Comparison of ENCODE assay signal across 14 cellular contexts in the genomic region with DNA sequence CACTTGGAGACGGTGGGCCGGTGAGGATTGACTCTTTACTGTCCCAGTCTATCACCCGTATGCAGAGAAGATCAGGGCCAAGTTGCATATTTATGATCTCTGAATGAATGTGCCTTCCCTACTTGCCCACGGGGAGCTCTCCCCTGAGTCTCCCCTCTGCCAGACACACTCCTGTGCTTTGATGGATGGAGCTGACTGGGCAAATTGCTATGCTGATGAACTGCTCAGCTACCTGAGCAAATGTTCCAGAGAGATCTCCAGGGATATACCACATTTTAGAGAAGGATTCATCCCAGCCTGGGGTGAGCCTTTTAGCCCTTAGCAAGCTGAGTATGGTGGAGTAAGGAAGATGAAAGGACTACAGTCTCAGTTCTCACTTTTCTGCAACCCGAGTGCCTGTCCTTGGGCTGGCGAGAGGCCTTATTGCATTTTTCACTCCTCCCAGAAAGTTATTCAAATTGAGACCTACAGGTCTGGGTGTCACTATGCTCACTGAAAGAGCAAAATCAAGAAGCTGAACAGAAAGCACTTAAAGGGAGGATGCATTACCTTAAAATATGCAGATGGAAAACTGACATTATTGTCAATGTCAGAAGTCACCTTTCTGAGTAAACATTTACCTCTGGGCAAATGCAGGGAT.
"Had no signal": no experiment of that assay in that cellular context is flagged by ENCODE, and none has a peak within 500 bp of the region (broad histone marks: within the 10 kb centered on the region; RNA-seq: fewer than 3 reads in every experiment).

No MANE protein-coding gene starts in this region.

- H3K36me3 Mint-ChIP-seq: activated CD4-positive, alpha-beta memory T cell treated with anti-CD3 and anti-CD28 coated beads for 36 hours; activated naive CD8-positive, alpha-beta T cell treated with anti-CD3 and anti-CD28 coated beads for 36 hours; mesothelial cell of epicardium had no signal

- H3K36me3 ChIP-seq: esophagus muscularis mucosa, neural progenitor cell, pancreas, thyroid gland, uterus had no signal

- H3K27me3 ChIP-seq: esophagus muscularis mucosa, neural progenitor cell, pancreas, thyroid gland, uterus had no signal

- H3K4me3 ChIP-seq: dorsolateral prefrontal cortex, esophagus muscularis mucosa, neural progenitor cell, pancreas, thyroid gland, uterus had no signal

- H3K4me3 Mint-ChIP-seq: activated CD4-positive, alpha-beta memory T cell treated with anti-CD3 and anti-CD28 coated beads for 36 hours; activated naive CD8-positive, alpha-beta T cell treated with anti-CD3 and anti-CD28 coated beads for 36 hours; activated T-cell treated with anti-CD3 and anti-CD28 coated beads, Interleukin-2, amount 50 U/mL, for 72 hours; mesothelial cell of epicardium; neural progenitor cell had no signal

- H3K4me1 Mint-ChIP-seq: activated naive CD8-positive, alpha-beta T cell treated with anti-CD3 and anti-CD28 coated beads for 36 hours had no signal

- H3K9me3 ChIP-seq: esophagus muscularis mucosa, pancreas, thyroid gland, uterus had no signal

- H3K9me3 Mint-ChIP-seq: activated CD4-positive, alpha-beta memory T cell treated with anti-CD3 and anti-CD28 coated beads for 36 hours; activated naive CD8-positive, alpha-beta T cell treated with anti-CD3 and anti-CD28 coated beads for 36 hours; mesothelial cell of epicardium; neural progenitor cell had no signal

- H3K27ac ChIP-seq: dorsolateral prefrontal cortex, esophagus muscularis mucosa, neural progenitor cell, pancreas, thyroid gland, uterus had no signal

- H3K27me3 Mint-ChIP-seq: activated CD4-positive, alpha-beta memory T cell treated with anti-CD3 and anti-CD28 coated beads for 36 hours had no signal

- H3K27ac Mint-ChIP-seq: activated CD4-positive, alpha-beta memory T cell treated with anti-CD3 and anti-CD28 coated beads for 36 hours; activated naive CD8-positive, alpha-beta T cell treated with anti-CD3 and anti-CD28 coated beads for 36 hours; activated T-cell treated with anti-CD3 and anti-CD28 coated beads, Interleukin-2, amount 50 U/mL, for 72 hours; mesothelial cell of epicardium; neural progenitor cell had no signal

- ATAC-seq: activated T-cell treated with anti-CD3 and anti-CD28 coated beads, Interleukin-2, amount 50 U/mL, for 72 hours; pancreas had no signal

- DNase-seq: activated CD4-positive, alpha-beta memory T cell treated with anti-CD3 and anti-CD28 coated beads for 36 hours; activated CD4-positive, alpha-beta T cell treated with anti-CD3 and anti-CD28 coated beads for 1 hour; activated CD8-positive, alpha-beta memory T cell treated with anti-CD3 and anti-CD28 coated beads, Interleukin-2, amount 50 U/mL, for 4 hours; activated gamma-delta T cell treated with Interleukin-2 at 50 U/mL for 16 hours; activated naive CD8-positive, alpha-beta T cell treated with anti-CD3 and anti-CD28 coated beads for 36 hours; activated T-cell treated with anti-CD3 and anti-CD28 coated beads, Interleukin-2, amount 50 U/mL, for 72 hours; dorsolateral prefrontal cortex; pancreas; stimulated activated CD4-positive, alpha-beta T cell treated with anti-CD3 and anti-CD28 coated beads, Interleukin-4, amount 100 ng/mL, for 4 hours; thyroid gland; uterus had no signal

- H3K4me1 ChIP-seq: esophagus muscularis mucosa, neural progenitor cell, pancreas, thyroid gland, uterus had no signal
